Comparison of ENCODE assay signal across 9 cellular contexts in genomic region chr19:4066176-4066606, GRCh38. TPM values are rescaled to one million over a fixed set of nuclear protein-coding genes. Genes with fewer than 3 reads are reported as not detected.
DNase-seq lines count a peak whose midpoint lies in the region; ATAC-seq, FAIRE-seq and TF ChIP-seq lines count a peak whose summit lies in the region.
"Had no signal": no experiment of that assay in that cellular context is flagged by ENCODE, and none has a peak within 500 bp of the region (broad histone marks: within the 10 kb centered on the region; RNA-seq: fewer than 3 reads in every experiment).

No MANE protein-coding gene starts in this region.

- H3K9me3 ChIP-seq in A673 (ENCODE audit: low read depth, low read length, poor library complexity, severe bottlenecking) (no peaks in the 10 kb centered on the region), PC-9 (ENCODE audit: insufficient read depth, low read depth) (no peaks in the 10 kb centered on the region), mesodermal cell (ENCODE audit: control insufficient read depth, low read length) (no peaks in the 10 kb centered on the region), tibial artery (no peaks in the 10 kb centered on the region)

- peaks cover 15% of the 10 kb centered on the region; the same call in 1 of the 2 replicates for H3F3A ChIP-seq in PC-9 (ENCODE audit: insufficient read depth, low read depth)

- 0 to 3% methylated on average over 3 to 5 of the region's 31 CpGs for WGBS in mesodermal cell (ENCODE audit: insufficient coverage in 2 of 2), 2 experiments

- no peak for TF ChIP-seq CTCF in A673 (conservative IDR thresholded peaks at IDR 0.05; ENCODE audit: low read depth, low read length)
- no peak for TF ChIP-seq CTCF in PC-9 (conservative IDR thresholded peaks at IDR 0.05)
- no peak for TF ChIP-seq CTCF in bronchial epithelial cell (IDR thresholded peaks at IDR 0.05; ENCODE audit: insufficient read depth, low read length, severe bottlenecking)
- no peak for TF ChIP-seq CTCF in tibial artery (IDR thresholded peaks at IDR 0.05)
- no peak for TF ChIP-seq CTCF in omental fat pad (IDR thresholded peaks at IDR 0.05)

- POLR2A ChIA-PET in A673 (lab: Charles Lee; ENCODE audit: low non-redundant PET), result interaction anchor here (0.6 kb wide), 1 partner anchor 80 kb away, joined by 6 read pairs; no protein-coding TSS in a partner anchor
- POLR2A ChIA-PET in PC-9 (lab: Charles Lee; ENCODE audit: unreplicated experiment), result interaction anchor here (0.8 kb wide), 1 partner anchor 469 kb away, joined by 8 read pairs; no protein-coding TSS in a partner anchor

- FAIRE-seq in bronchial epithelial cell (lab: Jason Lieb, UNC), result no peak
- FAIRE-seq: colon had no signal

- BruUV-seq in A673 (replicated peaks; lab: Mats Ljungman, UMichigan), result no TSS peak
- BruUV-seq in PC-9 (replicated peaks; lab: Mats Ljungman, UMichigan), result no TSS peak

- H3K27me3 ChIP-seq in A673 (replicated peaks; ENCODE audit: insufficient read depth, low read depth, low read length, poor library complexity), result no peaks in the 10 kb centered on the region
- no peaks in the 10 kb centered on the region for H3K27me3 ChIP-seq in PC-9 (ENCODE audit: insufficient read depth, low read depth)
- H3K27me3 ChIP-seq in bronchial epithelial cell (ENCODE audit: control insufficient read depth, insufficient read depth, low read length), result no peaks in the 10 kb centered on the region
- no peaks in the 10 kb centered on the region for H3K27me3 ChIP-seq in tibial artery

- H2AFZ ChIP-seq in PC-9, result no peak overlapping the region

- no peaks in the 10 kb centered on the region for H3K9me2 ChIP-seq in PC-9 (ENCODE audit: insufficient read depth)

- CTCF ChIA-PET in A673 (lab: Charles Lee), result interaction anchor here (0.9 to 1.4 kb wide), 3 partner anchors 15 to 79 kb away, joined by 3 to 11 read pairs (median 4); no protein-coding TSS in a partner anchor
- CTCF ChIA-PET in PC-9 (lab: Charles Lee), result interaction anchor here (0.7 kb wide), 1 partner anchor 74 kb away, joined by 3 read pairs; no protein-coding TSS in a partner anchor

- DNase-seq in A673 (ENCODE audit: low spot score), result no peak
- DNase-seq in PC-9, result no peak
- no peak for DNase-seq in bronchial epithelial cell (ENCODE audit: low read depth)
- DNase-seq in tibial artery, result peak; percentile 53 to 84
- DNase-seq in NCI-H2029 treated with DMSO at 0.1 percent for 48 hours (lab: John Stamatoyannopoulos, UW), result no peak
- no peak for DNase-seq in omental fat pad (ENCODE audit: low spot score)

- ATAC-seq in omental fat pad (ENCODE audit: low FRiP score), result no peak
- no peak for ATAC-seq in GM19452 (IDR thresholded peaks at IDR 0.05; ENCODE audit: unreplicated experiment)

- intact Hi-C loops in A673 (cut with micrococcal nuclease; ENCODE audit: unreplicated experiment) (no loop called here), PC-9 (cut with micrococcal nuclease; ENCODE audit: unreplicated experiment) (loop anchor here (1.0 to 10.0 kb wide), 3 partner anchors 18 to 116 kb away; partner anchors contain the start of genes ANKRD24 and SIRT6), tibial artery (cut with DNase I; ENCODE audit: low total_unique reads) (no loop called here)

- H4K20me1 ChIP-seq in PC-9 (ENCODE audit: insufficient read depth), result peaks cover 27% of the 10 kb centered on the region

- H3K4me1 ChIP-seq in A673 (ENCODE audit: insufficient read depth, low read length, poor library complexity, severe bottlenecking) (peaks cover 11% of the 10 kb centered on the region), PC-9 (replicated peaks; ENCODE audit: insufficient read depth) (peaks cover 24% of the 10 kb centered on the region), mesodermal cell (ENCODE audit: control insufficient read depth, insufficient read depth, low read length, poor library complexity, severe bottlenecking) (peaks cover 10% of the 10 kb centered on the region), tibial artery (peaks cover 4 to 44% (median 38%) of the 10 kb centered on the region in 4 donors)

- peak overlapping the region; percentile 40; the same call in 1 of the 2 replicates for H3K4me2 ChIP-seq in PC-9

- H3K36me3 ChIP-seq in A673 (ENCODE audit: insufficient read depth, low read length, poor library complexity, severe bottlenecking) (peaks cover 3% of the 10 kb centered on the region), PC-9 (ENCODE audit: low read depth) (no peaks in the 10 kb centered on the region), bronchial epithelial cell (ENCODE audit: control insufficient read depth, insufficient read depth, low read length) (peaks cover 9% of the 10 kb centered on the region), mesodermal cell (ENCODE audit: control insufficient read depth, insufficient read depth, low read length) (peaks cover 11% of the 10 kb centered on the region), tibial artery (peaks cover 0 to 10% (median 0%) of the 10 kb centered on the region in 3 donors)

- H3K4me3 ChIP-seq in A673 (ENCODE audit: low read depth, low read length, poor library complexity, severe bottlenecking) (peak overlapping the region; percentile 86), PC-9 (peak overlapping the region; percentile 69; the same call in 1 of the 2 replicates), bronchial epithelial cell (ENCODE audit: low read depth, low read length) (peak overlapping the region; percentile 83), mesodermal cell (ENCODE audit: extremely low read depth, insufficient read depth, low read length, poor library complexity, severe bottlenecking) (peak overlapping the region; percentile 84), tibial artery (peak overlapping the region; percentile 94 to 98)

- peak overlapping the region; percentile 95 for H3K27ac ChIP-seq in A673 (ENCODE audit: low read depth, low read length, poor library complexity, severe bottlenecking)
- H3K27ac ChIP-seq in PC-9, result 0 out of 2 replicates have a peak overlapping the region, but pooled peaks have one; percentile 53
- peak overlapping the region; percentile 36 for H3K27ac ChIP-seq in mesodermal cell (ENCODE audit: low read depth, low read length, severe bottlenecking)
- H3K27ac ChIP-seq in tibial artery, result peak overlapping the region; percentile 89 to 91

- peaks cover 39% of the 10 kb centered on the region for H3K79me2 ChIP-seq in PC-9 (ENCODE audit: low read depth)

RNA-seq across cellular contexts. Expression of gene ZBTB7A, which starts 0.5 kb away (rescaled TPM):
- total RNA-seq in A673 (2021) (25.1 and 25.9 TPM in 2 replicates), PC-9 (2021) (41.2 and 48.2 TPM in 2 replicates), bronchial epithelial cell (15.3 and 29.2 TPM in 2 replicates), omental fat pad (10 to 100 TPM; 33.3 to 53.3 (median 38.4) TPM)
- 9.1 TPM for polyA plus RNA-seq in mesodermal cell (2013, experiment 1 of 2)
- 8.0 TPM for polyA plus RNA-seq in mesodermal cell (2013, experiment 2 of 2)

RNA-seq across cellular contexts. Expression of gene MAP2K2, which starts 57.7 kb away (rescaled TPM):
- total RNA-seq in A673 (2021) (185 and 198 TPM in 2 replicates), PC-9 (2021) (160 and 211 TPM in 2 replicates), bronchial epithelial cell (116 and 178 TPM in 2 replicates), omental fat pad (10 to 100 TPM; 47.4 to 65.2 (median 61.4) TPM)
- 164 TPM for polyA plus RNA-seq in mesodermal cell (2013, experiment 1 of 2)
- 138 TPM for polyA plus RNA-seq in mesodermal cell (2013, experiment 2 of 2)

RNA-seq across cellular contexts. Expression of gene PIAS4, which starts 58.7 kb away (rescaled TPM):
- total RNA-seq in A673 (2021), result 48.1 and 59.1 TPM in 2 replicates
- total RNA-seq in PC-9 (2021), result 25.5 and 26.5 TPM in 2 replicates
- total RNA-seq in bronchial epithelial cell, result 10.0 and 24.2 TPM in 2 replicates
- 37.9 TPM for polyA plus RNA-seq in mesodermal cell (2013, experiment 1 of 2)
- polyA plus RNA-seq in mesodermal cell (2013, experiment 2 of 2), result 25.8 TPM
- total RNA-seq in omental fat pad, result 10 to 100 TPM; 10.6 to 21.6 (median 11.2) TPM

Comparison
In these comparisons a context has a peak if more than half of its experiments do, and no peak if none do; other contexts are left out.
1. DNase-seq: peak in tibial artery (2 of 2); none in A673 (single experiment), PC-9 (0 of 2), bronchial epithelial cell (single experiment), NCI-H2029 treated with DMSO at 0.1 percent for 48 hours (single experiment) and omental fat pad (single experiment).
2. H3K27ac ChIP-seq: peak in every context shown above with its lines; median percentile 95 in A673; 90 in tibial artery; 53 in PC-9; 36 in mesodermal cell.
3. Peak in every context shown above with its lines, with median percentiles within 50 percentile points of each other: H3K4me3 ChIP-seq.